In genomic region chr20:41618807-41619294, GRCh38 we compare ENCODE assay signal across 8 cellular contexts. TPM values are rescaled to one million over a fixed set of nuclear protein-coding genes. Genes with fewer than 3 reads are reported as not detected.
DNase-seq lines count a peak whose midpoint lies in the region; ATAC-seq and TF ChIP-seq lines count a peak whose summit lies in the region.

No MANE protein-coding gene starts in this region.

- H3K9me3 Mint-ChIP-seq in WTC11, result no peaks in the 10 kb centered on the region

- CTCF ChIA-PET in WTC11 (lab: Charles Lee), result interaction anchor here (1.0 to 2.2 kb wide), 5 partner anchors 45 to 650 kb away, joined by 3 to 12 read pairs (median 6); no protein-coding TSS in a partner anchor

- H3K4me1 Mint-ChIP-seq in WTC11, result peaks cover 45% of the 10 kb centered on the region

- ATAC-seq in HG02571 (IDR thresholded peaks at IDR 0.05; ENCODE audit: unreplicated experiment), result peak; percentile 0
- no peak for ATAC-seq in WTC11
- no peak for ATAC-seq in GM21526 (IDR thresholded peaks at IDR 0.05; ENCODE audit: low FRiP score, unreplicated experiment)
- no peak for ATAC-seq in HG03565 (IDR thresholded peaks at IDR 0.05; ENCODE audit: unreplicated experiment)

- peak overlapping the region; percentile 59 to 77 (median 71); a peak in 19 of 22 replicates for H3K9ac ChIP-seq in BLaER1 treated with 17β-estradiol and CSF1 and Interleukin-3, amounts not matched to agents 10 nM and 100 nM

- peak overlapping the region; percentile 66 to 99 (median 97) for H3K4me3 ChIP-seq in BLaER1 treated with 17β-estradiol and CSF1 and Interleukin-3, amounts not matched to agents 10 nM and 100 nM
- peak overlapping the region; percentile 65 to 77 for H3K4me3 ChIP-seq in right atrium auricular region
- H3K4me3 ChIP-seq in retinal pigment epithelial cell (ENCODE audit: low read length), result peak overlapping the region; percentile 72

- H3K27me3 ChIP-seq in BLaER1 treated with 17β-estradiol and CSF1 and Interleukin-3, amounts not matched to agents 10 nM and 100 nM, result no peaks in the 10 kb centered on the region; a peak in 1 of 22 replicates
- no peaks in the 10 kb centered on the region for H3K27me3 ChIP-seq in right atrium auricular region

- H4K20me1 ChIP-seq in BLaER1 treated with 17β-estradiol and CSF1 and Interleukin-3, amounts not matched to agents 10 nM and 100 nM, result peaks cover 14 to 38% (median 32%) of the 10 kb centered on the region in 11 experiments; a peak in 20 of 22 replicates

- peaks cover 0 to 3% (median 0%) of the 10 kb centered on the region in 11 experiments; a peak in 3 of 22 replicates for H3K9me3 ChIP-seq in BLaER1 treated with 17β-estradiol and CSF1 and Interleukin-3, amounts not matched to agents 10 nM and 100 nM (replicated peaks in 1 of 11)
- no peaks in the 10 kb centered on the region for H3K9me3 ChIP-seq in right atrium auricular region

- peak overlapping the region; percentile 88 for H3K4me3 Mint-ChIP-seq in WTC11

- peak overlapping the region in 6 of 11 experiments; percentile 27 to 65 (median 49); a peak in 10 of 22 replicates for H3K27ac ChIP-seq in BLaER1 treated with 17β-estradiol and CSF1 and Interleukin-3, amounts not matched to agents 10 nM and 100 nM
- H3K27ac ChIP-seq in right atrium auricular region, result peak overlapping the region; percentile 66

- POLR2A ChIA-PET in WTC11 (lab: Charles Lee), result interaction anchor here (1.1 to 2.0 kb wide), 3 partner anchors 11 to 74 kb away, joined by 4 to 13 read pairs (median 8); no protein-coding TSS in a partner anchor

- no peak for DNase-seq in WTC11 (ENCODE audit: low spot score)
- peak; percentile 61 for DNase-seq in right atrium auricular region (ENCODE audit: low spot score)
- DNase-seq in retinal pigment epithelial cell (ENCODE audit: low read depth), result no peak
- no peak for DNase-seq in CD1c-positive myeloid dendritic cell (ENCODE audit: extremely low spot score)

- H3K36me3 ChIP-seq in BLaER1 treated with 17β-estradiol and CSF1 and Interleukin-3, amounts not matched to agents 10 nM and 100 nM, result 0 out of 22 replicates have a peak, but pooled peaks cover 0 to 4% (median 0%) of the 10 kb centered on the region in 11 experiments
- no peaks in the 10 kb centered on the region for H3K36me3 ChIP-seq in right atrium auricular region

- H3K27me3 Mint-ChIP-seq in WTC11 (ENCODE audit: low read depth), result no peaks in the 10 kb centered on the region

- peaks cover 29 to 69% (median 40%) of the 10 kb centered on the region in 10 experiments for H3K4me1 ChIP-seq in BLaER1 treated with 17β-estradiol and CSF1 and Interleukin-3, amounts not matched to agents 10 nM and 100 nM
- peaks cover 0 to 38% of the 10 kb centered on the region in 2 donors for H3K4me1 ChIP-seq in right atrium auricular region

- no peaks in the 10 kb centered on the region for H3K36me3 Mint-ChIP-seq in WTC11

- peak overlapping the region; percentile 87 to 96 (median 92) for H3K4me2 ChIP-seq in BLaER1 treated with 17β-estradiol and CSF1 and Interleukin-3, amounts not matched to agents 10 nM and 100 nM

- H3K27ac Mint-ChIP-seq in WTC11, result peak overlapping the region; percentile 50; the same call in 1 of the 2 replicates

- TF ChIP-seq CTCF in WTC11 (IDR thresholded peaks at IDR 0.05), result no peak
- TF ChIP-seq CTCF in right atrium auricular region (IDR thresholded peaks at IDR 0.05), result no peak
- TF ChIP-seq CTCF in retinal pigment epithelial cell (conservative IDR thresholded peaks at IDR 0.05; ENCODE audit: low read depth, low read length), result no peak

TF ChIP-seq in WTC11, 78 proteins besides CTCF, POLR2A, EP300 and RAD21:
- no peak for TF ChIP-seq IRF1 (CRISPR knock-in tag; IDR thresholded peaks at IDR 0.05)
- TF ChIP-seq ESRRA (CRISPR knock-in tag; IDR thresholded peaks at IDR 0.05; ENCODE audit: borderline replicate concordance), result no peak
- 0 out of 2 replicates have a peak, but pooled peaks have one; percentile 18 for TF ChIP-seq SMAD3 (CRISPR knock-in tag; IDR thresholded peaks at IDR 0.05; ENCODE audit: borderline replicate concordance)
- TF ChIP-seq, protein P1, sequence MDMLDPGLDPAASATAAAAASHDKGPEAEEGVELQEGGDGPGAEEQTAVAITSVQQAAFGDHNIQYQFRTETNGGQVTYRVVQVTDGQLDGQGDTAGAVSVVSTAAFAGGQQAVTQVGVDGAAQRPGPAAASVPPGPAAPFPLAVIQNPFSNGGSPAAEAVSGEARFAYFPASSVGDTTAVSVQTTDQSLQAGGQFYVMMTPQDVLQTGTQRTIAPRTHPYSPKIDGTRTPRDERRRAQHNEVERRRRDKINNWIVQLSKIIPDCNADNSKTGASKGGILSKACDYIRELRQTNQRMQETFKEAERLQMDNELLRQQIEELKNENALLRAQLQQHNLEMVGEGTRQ (CRISPR knock-in tag; IDR thresholded peaks at IDR 0.05), result no peak
- TF ChIP-seq RELA (CRISPR knock-in tag; IDR thresholded peaks at IDR 0.05; ENCODE audit: borderline replicate concordance), result no peak
- no peak for TF ChIP-seq FOXK1 (CRISPR knock-in tag; IDR thresholded peaks at IDR 0.05)
- TF ChIP-seq IRF2 (CRISPR knock-in tag; IDR thresholded peaks at IDR 0.05; ENCODE audit: borderline replicate concordance, low read depth), result no peak
- TF ChIP-seq PRDM15 (CRISPR knock-in tag; IDR thresholded peaks at IDR 0.05), result peak; percentile 80
- no peak for TF ChIP-seq MXD4 (CRISPR knock-in tag; IDR thresholded peaks at IDR 0.05; ENCODE audit: borderline replicate concordance)
- TF ChIP-seq, protein P2, sequence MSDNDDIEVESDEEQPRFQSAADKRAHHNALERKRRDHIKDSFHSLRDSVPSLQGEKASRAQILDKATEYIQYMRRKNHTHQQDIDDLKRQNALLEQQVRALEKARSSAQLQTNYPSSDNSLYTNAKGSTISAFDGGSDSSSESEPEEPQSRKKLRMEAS (CRISPR knock-in tag; IDR thresholded peaks at IDR 0.05), result 0 out of 2 replicates have a peak, but pooled peaks have one; percentile 14
- TF ChIP-seq SMAD4 (CRISPR knock-in tag; IDR thresholded peaks at IDR 0.05), result no peak
- TF ChIP-seq JUN (CRISPR knock-in tag; IDR thresholded peaks at IDR 0.05), result no peak

RNA-seq across cellular contexts. Expression of gene CHD6, which starts 0.7 kb away (rescaled TPM):
- total RNA-seq in WTC11 (2021) (52.1 to 61.9 TPM (median 52.8 TPM) in 3 replicates), right atrium auricular region (10 to 100 TPM; 22.2 to 27.4 TPM)
